In genomic region chr4:97279410-97279809, GRCh38 we compare ENCODE assay signal across 29 cellular contexts.
"Had no signal": no experiment of that assay in that cellular context is flagged by ENCODE, and none has a peak within 500 bp of the region (broad histone marks: within the 10 kb centered on the region; RNA-seq: fewer than 3 reads in every experiment).

No MANE protein-coding gene starts in this region.

- H3K27ac ChIP-seq: ovary, parathyroid adenoma, psoas muscle, right lobe of liver, sigmoid colon, spleen, suprapubic skin, testis, tibial artery, transverse colon, upper lobe of right lung, uterus had no signal

- H3K4me1 ChIP-seq: parathyroid adenoma, psoas muscle, right lobe of liver, sigmoid colon, spleen, suprapubic skin, testis, tibial artery, transverse colon, upper lobe of right lung, uterus had no signal

- H3K36me3 ChIP-seq: ovary, right lobe of liver, sigmoid colon, spleen, suprapubic skin, tibial artery, transverse colon, upper lobe of right lung, uterus had no signal

- ATAC-seq: naive thymus-derived CD8-positive, alpha-beta T cell; natural killer cell treated with Interleukin-12 subunit alpha and Interleukin-12 subunit beta and Interleukin-15 and Interleukin-18, amount 100 ng/mL, for 72 hours; psoas muscle; right cardiac atrium; right lobe of liver; stimulated activated memory B cell treated with anti-CD40 and anti-IgM and Interleukin-4, amounts not matched to agents 10 μg/mL and 1 μg/mL and 100 μg/mL, for 72 hours; stimulated activated naive CD8-positive, alpha-beta T cell treated with anti-CD3 and anti-CD28 coated beads, Interleukin-15, amount 100 ng/mL, for 72 hours; stimulated activated naive CD8-positive, alpha-beta T cell treated with anti-CD3 and anti-CD28 coated beads, Interleukin-15, Interleukin-2, amounts not matched to agents 100 U/mL and 50 U/mL, for 24 hours; upper lobe of right lung had no signal

- H3K79me2 ChIP-seq: parathyroid adenoma had no signal

- H3K4me3 ChIP-seq: ovary, psoas muscle, right lobe of liver, sigmoid colon, smooth muscle cell, spleen, suprapubic skin, testis, tibial artery, transverse colon, upper lobe of right lung, uterus had no signal

- H3K9me3 ChIP-seq: ovary, psoas muscle, right lobe of liver, testis, tibial artery, transverse colon, uterus had no signal

- H3K4me2 ChIP-seq: smooth muscle cell had no signal

- H2AFZ ChIP-seq: parathyroid adenoma had no signal

- H3K27me3 ChIP-seq: ovary, right lobe of liver, sigmoid colon, spleen, suprapubic skin, testis, tibial artery, transverse colon, upper lobe of right lung, uterus had no signal

- H3K9ac ChIP-seq: parathyroid adenoma had no signal

- DNase-seq: naive thymus-derived CD8-positive, alpha-beta T cell; nephron progenitor cell; occipital lobe; ovary; posterior cingulate gyrus; psoas muscle; right cardiac atrium; right lobe of liver; sigmoid colon; spleen; stimulated activated CD4-positive, alpha-beta T cell treated with anti-CD3 and anti-CD28 coated beads, Interleukin-12 subunit alpha, Interleukin-12 subunit beta, amount 100 ng/mL, for 4 hours; stimulated activated CD4-positive, alpha-beta T cell treated with anti-CD3 and anti-CD28 coated beads, Interleukin-1b, Interleukin-23, amount 100 ng/mL, for 48 hours; stimulated activated CD4-positive, alpha-beta T cell treated with anti-CD3 and anti-CD28 coated beads, Interleukin-4, amount 100 ng/mL, for 1 hour; stimulated activated CD4-positive, alpha-beta T cell treated with anti-CD3 and anti-CD28 coated beads, Interleukin-4, amount 100 ng/mL, for 4 hours; stimulated activated CD8-positive, alpha-beta memory T cell treated with anti-CD3 and anti-CD28 coated beads, Interleukin-4, amount 100 ng/mL, for 48 hours; stimulated activated naive CD4-positive, alpha-beta T cell; stimulated activated naive CD8-positive, alpha-beta T cell treated with anti-CD3 and anti-CD28 coated beads, Interleukin-15, amount 100 ng/mL, for 72 hours; stimulated activated naive CD8-positive, alpha-beta T cell treated with anti-CD3 and anti-CD28 coated beads, Interleukin-15, Interleukin-2, amounts not matched to agents 100 U/mL and 50 U/mL, for 24 hours; substantia nigra; testis; tibial artery; transverse colon; upper lobe of right lung; uterus had no signal
